In the genomic region with DNA sequence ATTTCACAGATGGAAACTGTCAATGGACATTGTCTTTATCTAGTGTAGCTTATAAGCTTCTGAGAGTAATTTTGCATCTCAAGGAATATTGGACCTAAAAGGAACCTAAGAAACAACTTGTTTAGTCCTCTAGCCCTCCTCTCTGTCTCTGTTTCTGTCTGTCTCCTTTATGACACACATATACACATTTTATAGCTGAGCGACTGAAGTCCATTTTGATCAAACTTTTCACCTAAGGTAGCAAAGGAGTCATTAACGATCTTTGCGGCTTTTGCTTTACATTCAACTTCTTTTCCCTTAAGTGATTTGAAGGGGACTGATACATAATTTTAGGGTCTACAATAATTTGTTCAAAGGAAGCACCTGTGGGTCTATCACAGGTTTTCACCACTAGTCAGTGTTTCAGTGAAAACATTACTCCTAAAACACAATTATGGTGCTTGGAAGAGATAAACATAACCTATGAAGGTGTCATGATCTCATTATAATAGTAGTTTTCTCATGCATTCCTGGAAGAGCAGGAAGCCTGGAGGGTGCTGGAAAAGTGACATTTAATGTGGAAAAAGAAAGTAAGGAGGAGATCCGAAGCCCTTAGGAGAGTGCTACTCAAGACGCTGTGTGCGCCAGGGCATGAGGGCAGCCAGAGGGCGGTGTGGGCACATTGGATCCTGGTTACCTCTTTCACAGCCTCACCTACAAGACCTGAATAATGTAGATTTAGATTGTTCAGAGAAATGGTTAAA, we compare ENCODE assay signal across 8 cellular contexts.
DNase-seq lines count a peak whose midpoint lies in the region; ATAC-seq, FAIRE-seq and TF ChIP-seq lines count a peak whose summit lies in the region.

No MANE protein-coding gene starts in this region.

- H3K9me3 ChIP-seq in DND-41 (ENCODE audit: insufficient read depth, low read length, severe bottlenecking) (no peaks in the 10 kb centered on the region), WERI-Rb-1 (ENCODE audit: severe bottlenecking) (no peaks in the 10 kb centered on the region), breast epithelium (no peaks in the 10 kb centered on the region), HepG2 (ENCODE audit: low read length) (no peaks in the 10 kb centered on the region)

- H3K36me3 ChIP-seq in DND-41 (ENCODE audit: insufficient read depth, low read length) = no peaks in the 10 kb centered on the region
- H3K36me3 ChIP-seq in WERI-Rb-1 = no peaks in the 10 kb centered on the region
- H3K36me3 ChIP-seq in breast epithelium = no peaks in the 10 kb centered on the region
- no peaks in the 10 kb centered on the region for H3K36me3 ChIP-seq in HepG2 (replicated peaks in 1 of 2; ENCODE audit: control insufficient read depth in 1 of 2, insufficient read depth in 2 of 2, low read length in 2 of 2)

- POLR2A ChIA-PET in HepG2 (lab: Yijun Ruan, JAX) = no interaction called here

- no peak overlapping the region for H3K27ac ChIP-seq in DND-41 (ENCODE audit: low read length)
- H3K27ac ChIP-seq in WERI-Rb-1 = no peak overlapping the region
- H3K27ac ChIP-seq in breast epithelium = no peak overlapping the region
- H3K27ac ChIP-seq in HepG2 (ENCODE audit: extremely low read length, insufficient read depth, low read length) = no peak overlapping the region

- CTCF ChIA-PET in HepG2 (lab: Yijun Ruan, JAX; ENCODE audit: low intra/inter-chr PET ratio, low total read pairs) = interaction anchor here (2.3 kb wide), 1 partner anchor 310 kb away, joined by 7 read pairs; no protein-coding TSS in a partner anchor

- H4K20me1 ChIP-seq in DND-41 (ENCODE audit: insufficient read depth, low read length) = no peaks in the 10 kb centered on the region
- no peaks in the 10 kb centered on the region for H4K20me1 ChIP-seq in HepG2 (ENCODE audit: insufficient read depth, low read length)

- ATAC-seq in DND-41 (ENCODE audit: insufficient read depth, low read depth) (peak; percentile 66), HG03280 (IDR thresholded peaks at IDR 0.05; ENCODE audit: unreplicated experiment) (peak; percentile 52), HepG2 (peak; percentile 77), HG02678 (IDR thresholded peaks at IDR 0.05; ENCODE audit: unreplicated experiment) (no peak)

- H3K27me3 ChIP-seq in DND-41 (ENCODE audit: insufficient read depth, low read length, poor library complexity) = no peaks in the 10 kb centered on the region
- no peaks in the 10 kb centered on the region for H3K27me3 ChIP-seq in WERI-Rb-1 (ENCODE audit: insufficient read depth, low read depth, severe bottlenecking)
- H3K27me3 ChIP-seq in breast epithelium = no peaks in the 10 kb centered on the region
- H3K27me3 ChIP-seq in HepG2 (ENCODE audit: control insufficient read depth in 1 of 2, insufficient read depth in 2 of 2, low read length in 2 of 2) = no peaks in the 10 kb centered on the region

- TF ChIP-seq RAD21 in HepG2 (CRISPR knock-in tag; IDR thresholded peaks at IDR 0.05) = 0 out of 2 replicates have a peak, but pooled peaks have one; percentile 36

- no peak for TF ChIP-seq POLR2A in breast epithelium (IDR thresholded peaks at IDR 0.05)
- no peak for TF ChIP-seq POLR2A in HepG2 (IDR thresholded peaks at IDR 0.05; ENCODE audit: insufficient read depth in 1 of 2, low read depth in 2 of 2, low read length in 2 of 2)

- TF ChIP-seq CTCF in DND-41 (IDR thresholded peaks at IDR 0.05; ENCODE audit: borderline replicate concordance, extremely low read depth, low read length, poor library complexity, severe bottlenecking) (peak; percentile 62), WERI-Rb-1 (IDR thresholded peaks at IDR 0.05; ENCODE audit: low read depth, low read length) (peak; percentile 73), breast epithelium (IDR thresholded peaks at IDR 0.05) (peak in 2 of 3 donors; percentile 45 to 47), HepG2 (CRISPR knock-in tag; IDR thresholded peaks at IDR 0.05) (peak; percentile 70)

- 36% methylated on average over 7 of the region's 7 CpGs for whole genome bisulfite sequencing in HepG2 (ENCODE audit: low lambda C conversion rate)

- no peak for FAIRE-seq in HepG2 (lab: Jason Lieb, UNC)

- no peak for TF ChIP-seq EP300 in HepG2 (IDR thresholded peaks at IDR 0.05; ENCODE audit: low read depth in 2 of 2, low read length in 2 of 2)
- no peak for TF ChIP-seq EP300 in HepG2 (CRISPR knock-in tag; IDR thresholded peaks at IDR 0.05; ENCODE audit: borderline replicate concordance)

- no peak overlapping the region for H2AFZ ChIP-seq in DND-41 (ENCODE audit: low read depth, low read length)
- H2AFZ ChIP-seq in HepG2 (ENCODE audit: low read length) = no peak overlapping the region

- H3K9ac ChIP-seq in DND-41 (ENCODE audit: low read depth, low read length) (no peak overlapping the region), HepG2 (ENCODE audit: insufficient read depth, low read depth, low read length) (no peak overlapping the region)

- no peaks in the 10 kb centered on the region for H3K79me2 ChIP-seq in DND-41 (ENCODE audit: insufficient read depth, low read length)
- no peaks in the 10 kb centered on the region for H3K79me2 ChIP-seq in HepG2 (ENCODE audit: insufficient read depth, low read length)

- H3K4me1 ChIP-seq in DND-41 (ENCODE audit: insufficient read depth, low read length) (no peaks in the 10 kb centered on the region), breast epithelium (no peaks in the 10 kb centered on the region), HepG2 (ENCODE audit: insufficient read depth, low read length) (no peaks in the 10 kb centered on the region)

- intact Hi-C loops in breast epithelium (cut with DNase I; ENCODE audit: low total_unique reads) (no loop called here), HepG2 (cut with micrococcal nuclease; ENCODE audit: unreplicated experiment) (loop anchor here (1.0 kb wide), 1 partner anchor 309 kb away; no protein-coding TSS in a partner anchor)

- BruUV-seq in HepG2 (replicated peaks; lab: Mats Ljungman, UMichigan) = no TSS peak

- no peak overlapping the region for H3K4me2 ChIP-seq in DND-41 (ENCODE audit: insufficient read depth, low read length)
- no peak overlapping the region for H3K4me2 ChIP-seq in HepG2 (ENCODE audit: low read depth, low read length)

- H3K4me3 ChIP-seq in DND-41 (ENCODE audit: low read depth in 1 of 2, low read length in 2 of 2) = no peak overlapping the region
- H3K4me3 ChIP-seq in WERI-Rb-1 (ENCODE audit: low read depth, low read length) = no peak overlapping the region
- H3K4me3 ChIP-seq in breast epithelium = no peak overlapping the region
- H3K4me3 ChIP-seq in HepG2 (replicated peaks in 1 of 3; ENCODE audit: insufficient read depth in 1 of 3, low read depth in 2 of 3, low read length in 3 of 3) = no peak overlapping the region

- in situ Hi-C loops in HepG2 (cut with HindIII; ENCODE audit: extremely low pct_ligation_motif_present, low pct_unique_long_range_greater_than_20kb) = no loop called here

- DNase-seq in DND-41 = peak; percentile 17
- peak; percentile 35 for DNase-seq in WERI-Rb-1
- peak; percentile 33 to 59 for DNase-seq in breast epithelium (ENCODE audit: low spot score in 2 of 2)
- peak; percentile 1 for DNase-seq in HepG2 (ENCODE audit: low spot score)
- DNase-seq in stimulated activated CD8-positive, alpha-beta memory T cell treated with anti-CD3 and anti-CD28 coated beads, Interleukin-4, amount 100 ng/mL, for 24 hours (ENCODE audit: low read depth) = peak; percentile 33
- no peak for DNase-seq in NCI-H524 treated with DMSO at 0.1 percent for 48 hours (lab: John Stamatoyannopoulos, UW)

TF ChIP-seq in HepG2, 621 proteins besides CTCF, POLR2A, EP300 and RAD21:
- TF ChIP-seq, protein P1, sequence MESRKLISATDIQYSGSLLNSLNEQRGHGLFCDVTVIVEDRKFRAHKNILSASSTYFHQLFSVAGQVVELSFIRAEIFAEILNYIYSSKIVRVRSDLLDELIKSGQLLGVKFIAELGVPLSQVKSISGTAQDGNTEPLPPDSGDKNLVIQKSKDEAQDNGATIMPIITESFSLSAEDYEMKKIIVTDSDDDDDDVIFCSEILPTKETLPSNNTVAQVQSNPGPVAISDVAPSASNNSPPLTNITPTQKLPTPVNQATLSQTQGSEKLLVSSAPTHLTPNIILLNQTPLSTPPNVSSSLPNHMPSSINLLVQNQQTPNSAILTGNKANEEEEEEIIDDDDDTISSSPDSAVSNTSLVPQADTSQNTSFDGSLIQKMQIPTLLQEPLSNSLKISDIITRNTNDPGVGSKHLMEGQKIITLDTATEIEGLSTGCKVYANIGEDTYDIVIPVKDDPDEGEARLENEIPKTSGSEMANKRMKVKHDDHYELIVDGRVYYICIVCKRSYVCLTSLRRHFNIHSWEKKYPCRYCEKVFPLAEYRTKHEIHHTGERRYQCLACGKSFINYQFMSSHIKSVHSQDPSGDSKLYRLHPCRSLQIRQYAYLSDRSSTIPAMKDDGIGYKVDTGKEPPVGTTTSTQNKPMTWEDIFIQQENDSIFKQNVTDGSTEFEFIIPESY (CRISPR knock-in tag; IDR thresholded peaks at IDR 0.05) = peak; percentile 31; the same call in 1 of the 2 replicates
- TF ChIP-seq STAG1 (CRISPR knock-in tag; IDR thresholded peaks at IDR 0.05) (peak; percentile 83), ZSCAN21 (CRISPR knock-in tag; IDR thresholded peaks at IDR 0.05; ENCODE audit: borderline replicate concordance) (no peak)
- TF ChIP-seq, protein P2, sequence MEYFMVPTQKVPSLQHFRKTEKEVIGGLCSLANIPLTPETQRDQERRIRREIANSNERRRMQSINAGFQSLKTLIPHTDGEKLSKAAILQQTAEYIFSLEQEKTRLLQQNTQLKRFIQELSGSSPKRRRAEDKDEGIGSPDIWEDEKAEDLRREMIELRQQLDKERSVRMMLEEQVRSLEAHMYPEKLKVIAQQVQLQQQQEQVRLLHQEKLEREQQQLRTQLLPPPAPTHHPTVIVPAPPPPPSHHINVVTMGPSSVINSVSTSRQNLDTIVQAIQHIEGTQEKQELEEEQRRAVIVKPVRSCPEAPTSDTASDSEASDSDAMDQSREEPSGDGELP (IDR thresholded peaks at IDR 0.05; ENCODE audit: borderline replicate concordance, low read depth) = no peak
